14 cellular contexts compared by ENCODE assay signal in genomic region chr7:133040617-133041016, GRCh38. TPM values are rescaled to one million over a fixed set of nuclear protein-coding genes. Genes with fewer than 3 reads are reported as not detected.
DNase-seq lines count a peak whose midpoint lies in the region; ATAC-seq and TF ChIP-seq lines count a peak whose summit lies in the region.
"Had no signal": no experiment of that assay in that cellular context is flagged by ENCODE, and none has a peak within 500 bp of the region (broad histone marks: within the 10 kb centered on the region; RNA-seq: fewer than 3 reads in every experiment).

No MANE protein-coding gene starts in this region.

- intact Hi-C loops in activated CD4-positive, alpha-beta memory T cell treated with anti-CD3 and anti-CD28 coated beads for 36 hours (cut with micrococcal nuclease), result no loop called here

- DNase-seq in NCI-H187 treated with DMSO at 0.1 percent for 48 hours (lab: John Stamatoyannopoulos, UW) (peak; percentile 20), NCI-H187 (lab: John Stamatoyannopoulos, UW) (no peak), NCI-H128 (lab: John Stamatoyannopoulos, UW; ENCODE audit: unreplicated experiment) (peak; percentile 33), NCI-H69 (lab: John Stamatoyannopoulos, UW) (peak; percentile 22), chondrocyte (ENCODE audit: low spot score) (no peak)
- DNase-seq in activated naive CD8-positive, alpha-beta T cell treated with anti-CD3 and anti-CD28 coated beads for 36 hours, result no peak
- no peak for DNase-seq in activated CD4-positive, alpha-beta memory T cell treated with anti-CD3 and anti-CD28 coated beads for 36 hours
- DNase-seq: DMS53, HFFc6, KBM-7, NCI-H526 treated with DMSO at 0.1 percent for 48 hours, SIG-M5, T1000 had no signal

- H3K4me3 Mint-ChIP-seq in activated naive CD8-positive, alpha-beta T cell treated with anti-CD3 and anti-CD28 coated beads for 36 hours, result no peak overlapping the region
- H3K4me3 Mint-ChIP-seq in chondrocyte (ENCODE audit: unreplicated experiment), result no peak overlapping the region
- H3K4me3 Mint-ChIP-seq in activated CD4-positive, alpha-beta memory T cell treated with anti-CD3 and anti-CD28 coated beads for 36 hours, result no peak overlapping the region
- H3K4me3 Mint-ChIP-seq: HFFc6 had no signal

- CTCF ChIA-PET in activated CD4-positive, alpha-beta memory T cell treated with anti-CD3 and anti-CD28 coated beads for 36 hours (lab: Charles Lee), result no interaction called here

- peaks cover 24% of the 10 kb centered on the region for H3K36me3 Mint-ChIP-seq in activated naive CD8-positive, alpha-beta T cell treated with anti-CD3 and anti-CD28 coated beads for 36 hours
- H3K36me3 Mint-ChIP-seq in chondrocyte (ENCODE audit: low read depth), result peaks cover 2% of the 10 kb centered on the region
- peaks cover 8% of the 10 kb centered on the region for H3K36me3 Mint-ChIP-seq in activated CD4-positive, alpha-beta memory T cell treated with anti-CD3 and anti-CD28 coated beads for 36 hours

- H3K27ac Mint-ChIP-seq in activated naive CD8-positive, alpha-beta T cell treated with anti-CD3 and anti-CD28 coated beads for 36 hours, result no peak overlapping the region
- H3K27ac Mint-ChIP-seq in chondrocyte (ENCODE audit: unreplicated experiment), result no peak overlapping the region
- no peak overlapping the region for H3K27ac Mint-ChIP-seq in activated CD4-positive, alpha-beta memory T cell treated with anti-CD3 and anti-CD28 coated beads for 36 hours
- H3K27ac Mint-ChIP-seq: HFFc6 had no signal

- POLR2A ChIA-PET in activated CD4-positive, alpha-beta memory T cell treated with anti-CD3 and anti-CD28 coated beads for 36 hours (lab: Charles Lee), result no interaction called here

- H3K9me3 Mint-ChIP-seq in activated naive CD8-positive, alpha-beta T cell treated with anti-CD3 and anti-CD28 coated beads for 36 hours, result peaks cover 3% of the 10 kb centered on the region
- no peaks in the 10 kb centered on the region for H3K9me3 Mint-ChIP-seq in chondrocyte (ENCODE audit: low read depth)
- H3K9me3 Mint-ChIP-seq in activated CD4-positive, alpha-beta memory T cell treated with anti-CD3 and anti-CD28 coated beads for 36 hours, result no peaks in the 10 kb centered on the region
- H3K9me3 Mint-ChIP-seq: HFFc6 had no signal

- H3K4me1 Mint-ChIP-seq in activated naive CD8-positive, alpha-beta T cell treated with anti-CD3 and anti-CD28 coated beads for 36 hours, result peaks cover 14% of the 10 kb centered on the region
- H3K4me1 Mint-ChIP-seq in chondrocyte (ENCODE audit: low read depth), result peaks cover 3% of the 10 kb centered on the region
- peaks cover 6% of the 10 kb centered on the region for H3K4me1 Mint-ChIP-seq in activated CD4-positive, alpha-beta memory T cell treated with anti-CD3 and anti-CD28 coated beads for 36 hours (ENCODE audit: low read depth)

- H3K27me3 Mint-ChIP-seq in activated naive CD8-positive, alpha-beta T cell treated with anti-CD3 and anti-CD28 coated beads for 36 hours, result no peaks in the 10 kb centered on the region
- no peaks in the 10 kb centered on the region for H3K27me3 Mint-ChIP-seq in chondrocyte (ENCODE audit: low read depth)
- H3K27me3 Mint-ChIP-seq in activated CD4-positive, alpha-beta memory T cell treated with anti-CD3 and anti-CD28 coated beads for 36 hours, result no peaks in the 10 kb centered on the region

- TF ChIP-seq CTCF in chondrocyte (IDR thresholded peaks at IDR 0.05), result no peak

- no peak for ATAC-seq in GM18867 (IDR thresholded peaks at IDR 0.05; ENCODE audit: unreplicated experiment)

RNA-seq across cellular contexts. Expression of gene CHCHD3, which starts 41.3 kb away (rescaled TPM):
- 10 to 100 TPM; 85.2 to 86.1 TPM for total RNA-seq in activated naive CD8-positive, alpha-beta T cell treated with anti-CD3 and anti-CD28 coated beads for 36 hours
- 41.8 to 45.6 TPM (median 42.6 TPM) in 3 replicates for total RNA-seq in chondrocyte
- total RNA-seq in activated CD4-positive, alpha-beta memory T cell treated with anti-CD3 and anti-CD28 coated beads for 36 hours, result 10 to 100 TPM; 49.6 to 51.0 TPM

Comparison
In these comparisons a context has a peak if more than half of its experiments do, and no peak if none do; other contexts are left out.
1. DNase-seq: peak in NCI-H187 treated with DMSO at 0.1 percent for 48 hours (single experiment), NCI-H128 (single experiment) and NCI-H69 (single experiment); none in NCI-H187 (0 of 2), activated naive CD8-positive, alpha-beta T cell treated with anti-CD3 and anti-CD28 coated beads for 36 hours (single experiment), chondrocyte (single experiment) and activated CD4-positive, alpha-beta memory T cell treated with anti-CD3 and anti-CD28 coated beads for 36 hours (single experiment).